ENCODE assay signal across 24 cellular contexts in genomic region chr21:31594726-31595125, GRCh38.
DNase-seq lines count a peak whose midpoint lies in the region; TF ChIP-seq lines count a peak whose summit lies in the region.
"Had no signal": no experiment of that assay in that cellular context is flagged by ENCODE, and none has a peak within 500 bp of the region (broad histone marks: within the 10 kb centered on the region; RNA-seq: fewer than 3 reads in every experiment).

No MANE protein-coding gene starts in this region.

- H3K4me3 ChIP-seq in trophoblast cell (ENCODE audit: low read depth, low read length) = no peak overlapping the region
- H3K4me3 ChIP-seq: BLaER1, GM12878 had no signal

- H3K9me3 Mint-ChIP-seq in neural crest cell = no peaks in the 10 kb centered on the region
- H3K9me3 Mint-ChIP-seq: CD4-positive, alpha-beta memory T cell had no signal

- H3K4me3 Mint-ChIP-seq in neural crest cell = no peak overlapping the region
- H3K4me3 Mint-ChIP-seq: CD14-positive monocyte; CD4-positive, alpha-beta memory T cell; CD4-positive, CD25-positive, alpha-beta regulatory T cell; CD8-positive, alpha-beta memory T cell had no signal

- no peaks in the 10 kb centered on the region for H3K79me1 ChIP-seq in trophoblast cell (ENCODE audit: low read length)

- no peak overlapping the region for H4K8ac ChIP-seq in trophoblast cell (ENCODE audit: low read depth, low read length)

- WGBS in trophoblast cell (ENCODE audit: extremely low coverage, insufficient coverage, insufficient read length) = no CpG with 5 or more reads among the region's 6 CpGs

- H3K14ac ChIP-seq in trophoblast cell (ENCODE audit: low read length) = no peak overlapping the region

- H3K4ac ChIP-seq in trophoblast cell (ENCODE audit: low read depth, low read length) = no peak overlapping the region

- no peak overlapping the region for H3K23ac ChIP-seq in trophoblast cell (ENCODE audit: low read length)

- H3K9me3 ChIP-seq in trophoblast cell (ENCODE audit: insufficient read depth, low read depth, low read length) = no peaks in the 10 kb centered on the region
- H3K9me3 ChIP-seq: BE2C had no signal

- H2AK5ac ChIP-seq in trophoblast cell (ENCODE audit: low read length) = no peak overlapping the region

- no peaks in the 10 kb centered on the region for H3K36me3 Mint-ChIP-seq in neural crest cell (ENCODE audit: low read depth)
- H3K36me3 Mint-ChIP-seq: CD14-positive monocyte; CD4-positive, alpha-beta memory T cell; CD4-positive, CD25-positive, alpha-beta regulatory T cell; CD8-positive, alpha-beta memory T cell had no signal

- H2AFZ ChIP-seq in trophoblast cell (ENCODE audit: insufficient read depth, low read length, poor library complexity) = no peak overlapping the region

- no peaks in the 10 kb centered on the region for H3K79me2 ChIP-seq in trophoblast cell (ENCODE audit: control insufficient read depth, insufficient read depth, low read length, poor library complexity)

- no peaks in the 10 kb centered on the region for H3K4me1 ChIP-seq in trophoblast cell (ENCODE audit: control insufficient read depth in 1 of 2, insufficient read depth in 2 of 2, low read length in 2 of 2)
- H3K4me1 ChIP-seq: BE2C had no signal

- H3K18ac ChIP-seq in trophoblast cell (ENCODE audit: low read length) = no peak overlapping the region

- no peak overlapping the region for H3K4me2 ChIP-seq in trophoblast cell (ENCODE audit: low read length)
- H3K4me2 ChIP-seq: BLaER1 had no signal

- no peaks in the 10 kb centered on the region for H3K27me3 ChIP-seq in trophoblast cell (ENCODE audit: insufficient read depth, low read length)
- H3K27me3 ChIP-seq: BE2C, BLaER1 had no signal

- H4K12ac ChIP-seq in trophoblast cell (ENCODE audit: low read depth, low read length) = no peak overlapping the region

- no peaks in the 10 kb centered on the region for H3K27me3 Mint-ChIP-seq in neural crest cell (ENCODE audit: low read depth)

- TF ChIP-seq CTCF in neural crest cell (conservative IDR thresholded peaks at IDR 0.05) = no peak

- no peak overlapping the region for H4K91ac ChIP-seq in trophoblast cell (ENCODE audit: low read depth, low read length)

- H2BK120ac ChIP-seq in trophoblast cell (ENCODE audit: insufficient read depth, low read length, poor library complexity) = no peak overlapping the region

- H3K36me3 ChIP-seq in trophoblast cell (ENCODE audit: control insufficient read depth in 1 of 2, insufficient read depth in 2 of 2, low read length in 2 of 2) = no peaks in the 10 kb centered on the region
- H3K36me3 ChIP-seq: BE2C, BLaER1 had no signal

- peak; percentile 66 for DNase-seq in NCI-H82 (lab: John Stamatoyannopoulos, UW)
- DNase-seq in NCI-H82 treated with DMSO at 0.1 percent for 48 hours (lab: John Stamatoyannopoulos, UW; ENCODE audit: unreplicated experiment) = peak; percentile 27
- no peak for DNase-seq in neural crest cell (ENCODE audit: low read depth, low spot score)
- peak; percentile 88 to 91 for DNase-seq in trophoblast cell
- no peak for DNase-seq in central memory CD4-positive, alpha-beta T cell
- no peak for DNase-seq in NK-92 (lab: John Stamatoyannopoulos, UW; ENCODE audit: unreplicated experiment)
- DNase-seq in activated gamma-delta T cell (lab: John Stamatoyannopoulos, UW) = no peak
- DNase-seq: 8988T; ACHN; BE2C; C1 segment of cervical spinal cord; CD4-positive, alpha-beta memory T cell; CD4-positive, CD25-positive, alpha-beta regulatory T cell; CD8-positive, alpha-beta memory T cell; COR-L47; DMS 273 treated with DMSO at 0.1 percent for 48 hours; DMS153; DMS53; DND-41; EL; GDM1 had no signal

- H2BK5ac ChIP-seq in trophoblast cell (ENCODE audit: low read depth, low read length, poor library complexity) = no peak overlapping the region

- no peak overlapping the region for H3K27ac ChIP-seq in trophoblast cell (ENCODE audit: low read depth, low read length)
- H3K27ac ChIP-seq: BLaER1 had no signal

- H3K9ac ChIP-seq in trophoblast cell (ENCODE audit: low read length) = no peak overlapping the region
- H3K9ac ChIP-seq: BLaER1 had no signal

- peaks cover 22% of the 10 kb centered on the region for H3K4me1 Mint-ChIP-seq in neural crest cell
- H3K4me1 Mint-ChIP-seq: CD14-positive monocyte; CD4-positive, alpha-beta memory T cell; CD4-positive, CD25-positive, alpha-beta regulatory T cell; CD8-positive, alpha-beta memory T cell had no signal

- peak overlapping the region; percentile 1 for H3K27ac Mint-ChIP-seq in neural crest cell (ENCODE audit: unreplicated experiment)
- H3K27ac Mint-ChIP-seq: CD4-positive, alpha-beta memory T cell; CD4-positive, CD25-positive, alpha-beta regulatory T cell had no signal

- H2BK12ac ChIP-seq in trophoblast cell (ENCODE audit: low read length) = no peak overlapping the region

Comparison
In these comparisons a context has a peak if more than half of its experiments do, and no peak if none do; other contexts are left out.
1. DNase-seq: peak in NCI-H82 (single experiment), NCI-H82 treated with DMSO at 0.1 percent for 48 hours (single experiment) and trophoblast cell (2 of 2); none in neural crest cell (single experiment), central memory CD4-positive, alpha-beta T cell (single experiment), NK-92 (single experiment) and activated gamma-delta T cell (single experiment).